Comparison of ENCODE assay signal across 17 cellular contexts in the genomic region with DNA sequence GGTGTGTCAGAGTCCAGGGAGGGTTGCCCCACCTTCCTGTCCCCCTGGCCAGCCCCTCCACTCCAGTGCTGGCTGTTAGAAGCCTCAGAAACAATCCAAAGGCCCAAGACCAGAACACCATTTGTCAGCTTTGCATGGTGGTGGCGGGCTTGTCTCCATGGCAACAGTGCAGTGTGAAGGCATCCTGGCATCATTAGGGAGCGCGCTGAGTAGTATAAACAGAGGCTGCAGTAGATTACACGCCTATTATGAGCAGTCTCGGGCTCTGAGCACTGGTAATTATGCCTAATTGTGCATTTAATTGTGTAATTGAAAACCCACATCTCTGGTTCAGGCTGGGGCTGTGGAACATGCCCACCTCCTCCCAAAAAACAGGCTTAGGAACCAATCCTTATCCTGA. TPM values are rescaled to one million over a fixed set of nuclear protein-coding genes. Genes with fewer than 3 reads are reported as not detected.
DNase-seq lines count a peak whose midpoint lies in the region; ATAC-seq, FAIRE-seq and TF ChIP-seq lines count a peak whose summit lies in the region.
"Had no signal": no experiment of that assay in that cellular context is flagged by ENCODE, and none has a peak within 500 bp of the region (broad histone marks: within the 10 kb centered on the region; RNA-seq: fewer than 3 reads in every experiment).

No MANE protein-coding gene starts in this region.

- H3K36me3 ChIP-seq in astrocyte (ENCODE audit: insufficient read depth, low read length), result no peaks in the 10 kb centered on the region
- H3K36me3 ChIP-seq: breast epithelium, upper lobe of right lung had no signal

- H3K4me1 Mint-ChIP-seq in astrocyte (ENCODE audit: low read depth, unreplicated experiment), result no peaks in the 10 kb centered on the region

- H3K4me2 ChIP-seq in astrocyte (ENCODE audit: low read length), result no peak overlapping the region

- H3K9ac ChIP-seq in astrocyte (ENCODE audit: low read length), result no peak overlapping the region

- no peak for TF ChIP-seq CTCF in astrocyte (IDR thresholded peaks at IDR 0.05; ENCODE audit: insufficient read depth, low read depth, low read length)

- H3K9me3 Mint-ChIP-seq in astrocyte (ENCODE audit: unreplicated experiment), result no peaks in the 10 kb centered on the region

- H3K27ac Mint-ChIP-seq in astrocyte (ENCODE audit: unreplicated experiment), result no peak overlapping the region

- no peaks in the 10 kb centered on the region for H3K79me2 ChIP-seq in astrocyte (ENCODE audit: insufficient read depth, low read length)

- peaks cover 17% of the 10 kb centered on the region for H3K27me3 ChIP-seq in astrocyte (ENCODE audit: insufficient read depth, low read length)
- H3K27me3 ChIP-seq: breast epithelium, upper lobe of right lung had no signal

- H3K4me1 ChIP-seq in astrocyte (ENCODE audit: insufficient read depth, low read length), result no peaks in the 10 kb centered on the region
- H3K4me1 ChIP-seq: breast epithelium, upper lobe of right lung had no signal

- H4K20me1 ChIP-seq in astrocyte (ENCODE audit: insufficient read depth, low read length), result no peaks in the 10 kb centered on the region

- H3K4me3 ChIP-seq in astrocyte (ENCODE audit: insufficient read depth, low read depth, low read length), result no peak overlapping the region
- H3K4me3 ChIP-seq: breast epithelium, upper lobe of right lung had no signal

- DNase-seq in DMS 273 treated with DMSO at 0.1 percent for 48 hours (lab: John Stamatoyannopoulos, UW) (peak; percentile 45), NCI-H1694 (lab: John Stamatoyannopoulos, UW) (peak; percentile 43), astrocyte (ENCODE audit: low read depth) (peak; percentile 12), midbrain (lab: John Stamatoyannopoulos, UW) (peak; percentile 24), ureter (ENCODE audit: low spot score) (no peak), GDM1 (lab: John Stamatoyannopoulos, UW) (no peak), NCI-H1092 (lab: John Stamatoyannopoulos, UW) (no peak)
- DNase-seq: activated effector memory CD4-positive, alpha-beta T cell treated with anti-CD3 and anti-CD28 coated beads, Interleukin-2, amount 50 U/mL, for 16 hours; DND-41; kidney glomerular epithelial cell; upper lobe of right lung had no signal

- peaks cover 24% of the 10 kb centered on the region for H3K27me3 Mint-ChIP-seq in astrocyte (ENCODE audit: low read depth, unreplicated experiment)

- ATAC-seq in HG03280 (IDR thresholded peaks at IDR 0.05; ENCODE audit: unreplicated experiment), result no peak
- ATAC-seq: upper lobe of right lung had no signal

- H3K36me3 Mint-ChIP-seq in astrocyte (ENCODE audit: low read depth, unreplicated experiment), result peaks cover 3% of the 10 kb centered on the region

- FAIRE-seq in astrocyte (lab: Jason Lieb, UNC), result no peak
- FAIRE-seq: endothelial cell of umbilical vein, GM12891, GM19239 had no signal

- no peak overlapping the region for H2AFZ ChIP-seq in astrocyte (ENCODE audit: low read depth, low read length)

- H3K4me3 Mint-ChIP-seq in astrocyte (ENCODE audit: unreplicated experiment), result no peak overlapping the region

- H3K9me3 ChIP-seq in astrocyte (ENCODE audit: insufficient read depth, low read depth, low read length), result no peaks in the 10 kb centered on the region
- H3K9me3 ChIP-seq: breast epithelium, upper lobe of right lung had no signal

- no peak overlapping the region for H3K27ac ChIP-seq in astrocyte (ENCODE audit: low read depth, low read length)
- H3K27ac ChIP-seq: breast epithelium, upper lobe of right lung had no signal

RNA-seq across cellular contexts. Expression of gene NKAIN1, which starts 11.8 kb away (rescaled TPM):
- 5.6 and 6.8 TPM in 2 replicates for total RNA-seq in astrocyte
- total RNA-seq in ureter, result not detected
- total RNA-seq: glomerular endothelial cell, upper lobe of right lung had no signal

Comparison
In these comparisons a context has a peak if more than half of its experiments do, and no peak if none do; other contexts are left out.
1. DNase-seq: peak in DMS 273 treated with DMSO at 0.1 percent for 48 hours (single experiment), NCI-H1694 (single experiment), astrocyte (single experiment) and midbrain (single experiment); none in ureter (single experiment), GDM1 (single experiment) and NCI-H1092 (single experiment).